In the genomic region with DNA sequence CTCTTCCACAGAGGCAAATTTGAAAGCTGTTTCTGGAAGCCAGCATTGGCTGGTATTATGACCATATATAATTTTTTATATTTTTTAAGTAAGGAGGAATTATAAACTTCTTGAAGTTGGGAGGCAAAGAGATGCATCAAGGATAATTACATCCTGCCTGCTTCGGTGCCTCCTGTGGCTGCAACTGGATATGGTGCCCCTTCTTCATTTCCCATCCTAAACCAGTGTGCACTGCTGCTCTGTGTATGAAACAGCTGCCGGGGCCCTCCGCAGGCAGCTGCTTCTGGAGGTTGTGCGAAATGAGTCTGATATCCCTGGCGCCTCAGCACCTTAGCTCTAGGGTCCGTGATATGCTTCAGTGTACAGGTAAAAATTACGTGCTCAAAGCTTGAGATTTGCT, we compare ENCODE assay signal across 14 cellular contexts.
DNase-seq lines count a peak whose midpoint lies in the region; ATAC-seq, FAIRE-seq and TF ChIP-seq lines count a peak whose summit lies in the region.
"Had no signal": no experiment of that assay in that cellular context is flagged by ENCODE, and none has a peak within 500 bp of the region (broad histone marks: within the 10 kb centered on the region; RNA-seq: fewer than 3 reads in every experiment).

No MANE protein-coding gene starts in this region.

- H3K27me3 Mint-ChIP-seq in nephron progenitor cell (ENCODE audit: low read depth, poor library complexity) = peaks cover 2% of the 10 kb centered on the region

- no peak overlapping the region for H3K4me3 Mint-ChIP-seq in nephron progenitor cell

- peaks cover 76% of the 10 kb centered on the region for H3K4me1 Mint-ChIP-seq in nephron progenitor cell

- ATAC-seq in GM18502 (IDR thresholded peaks at IDR 0.05; ENCODE audit: poor library complexity, unreplicated experiment) = no peak

- H3K4me3 ChIP-seq in NB4 (ENCODE audit: low read depth, low read length) (no peak overlapping the region), bronchial epithelial cell (ENCODE audit: low read depth, low read length) (no peak overlapping the region)

- TF ChIP-seq POLR2A in NB4 (IDR thresholded peaks at IDR 0.05; ENCODE audit: extremely low read depth, insufficient read length) = no peak

- TF ChIP-seq CTCF in NB4 (IDR thresholded peaks at IDR 0.05; ENCODE audit: low read depth, low read length) (peak; percentile 17), bronchial epithelial cell (IDR thresholded peaks at IDR 0.05; ENCODE audit: insufficient read depth, low read length, severe bottlenecking) (peak; percentile 15), nephron progenitor cell (IDR thresholded peaks at IDR 0.05) (peak; percentile 45)

- H3K36me3 Mint-ChIP-seq in nephron progenitor cell (ENCODE audit: low read depth) = no peaks in the 10 kb centered on the region

- no peaks in the 10 kb centered on the region for H3K27me3 ChIP-seq in bronchial epithelial cell (ENCODE audit: control insufficient read depth, insufficient read depth, low read length)

- no peak overlapping the region for H3K27ac Mint-ChIP-seq in nephron progenitor cell

- peak; percentile 23 for DNase-seq in Daoy (ENCODE audit: low read depth)
- no peak for DNase-seq in NB4 (ENCODE audit: low read depth)
- no peak for DNase-seq in bronchial epithelial cell (ENCODE audit: low read depth)
- DNase-seq in nephron progenitor cell = peak; percentile 25
- no peak for DNase-seq in NK-92 (lab: John Stamatoyannopoulos, UW; ENCODE audit: unreplicated experiment)
- DNase-seq in NCI-H2029 treated with DMSO at 0.1 percent for 48 hours (lab: John Stamatoyannopoulos, UW) = no peak
- DNase-seq: activated CD4-positive, alpha-beta T cell treated with anti-CD3 and anti-CD28 coated beads, Interleukin-2, amount 50 U/mL, for 48 hours; activated naive CD4-positive, alpha-beta T cell; foreskin melanocyte; stimulated activated CD4-positive, alpha-beta T cell treated with anti-CD3 and anti-CD28 coated beads, Interleukin-2, amount 100 ng/mL, for 24 hours; stimulated activated naive CD4-positive, alpha-beta T cell treated with Interleukin-2 at 50 U/mL for 16 hours had no signal

- H3K9me3 Mint-ChIP-seq in nephron progenitor cell = no peaks in the 10 kb centered on the region

- FAIRE-seq in bronchial epithelial cell (lab: Jason Lieb, UNC) = no peak
- FAIRE-seq: colon, D721Med had no signal

- H3K36me3 ChIP-seq in bronchial epithelial cell (ENCODE audit: control insufficient read depth, insufficient read depth, low read length) = no peaks in the 10 kb centered on the region

Comparison
In these comparisons a context has a peak if more than half of its experiments do, and no peak if none do; other contexts are left out.
1. DNase-seq: peak in Daoy (single experiment) and nephron progenitor cell (single experiment); none in NB4 (single experiment), bronchial epithelial cell (single experiment), NK-92 (single experiment) and NCI-H2029 treated with DMSO at 0.1 percent for 48 hours (single experiment).
2. Peak in every context shown above with its lines, with median percentiles within 50 percentile points of each other: CTCF ChIP-seq.